In genomic region chr17:6054372-6054771, GRCh38 we compare ENCODE assay signal across 28 cellular contexts. TPM values are rescaled to one million over a fixed set of nuclear protein-coding genes. Genes with fewer than 3 reads are reported as not detected.
"Had no signal": no experiment of that assay in that cellular context is flagged by ENCODE, and none has a peak within 500 bp of the region (broad histone marks: within the 10 kb centered on the region; RNA-seq: fewer than 3 reads in every experiment).

No MANE protein-coding gene starts in this region.

- ATAC-seq: activated CD4-positive, CD25-positive, alpha-beta regulatory T cell treated with anti-CD3 and anti-CD28 coated beads, Interleukin-2, amount 50 U/mL, for 24 hours; activated CD8-positive, alpha-beta T cell treated with anti-CD3 and anti-CD28 coated beads for 36 hours; activated naive CD4-positive, alpha-beta T cell treated with anti-CD3 and anti-CD28 coated beads, Interleukin-2, amount 50 U/mL, for 72 hours; activated T-cell treated with anti-CD3 and anti-CD28 coated beads, Interleukin-2, amount 50 U/mL, for 4 hours; activated T-helper 17 cell treated with anti-CD3 and anti-CD28 coated beads, Interleukin-2, amount 50 U/mL, for 72 hours; gastroesophageal sphincter; T-helper 17 cell had no signal

- H3K4me3 ChIP-seq: ascending aorta, breast epithelium, cardiac muscle cell, colonic mucosa, esophagus squamous epithelium, gastroesophageal sphincter had no signal

- DNase-seq: activated B cell treated with CpG ODN at 0.5 μM for 24 hours; activated CD4-positive, alpha-beta T cell treated with anti-CD3 and anti-CD28 coated beads for 48 hours; activated CD4-positive, alpha-beta T cell treated with anti-CD3 and anti-CD28 coated beads, Interleukin-2, amount 50 U/mL, for 1 hour; activated CD4-positive, alpha-beta T cell treated with anti-CD3 and anti-CD28 coated beads, Interleukin-2, amount 50 U/mL, for 48 hours; activated CD8-positive, alpha-beta memory T cell treated with anti-CD3 and anti-CD28 coated beads for 24 hours; activated CD8-positive, alpha-beta T cell treated with anti-CD3 and anti-CD28 coated beads for 36 hours; activated gamma-delta T cell; activated naive CD4-positive, alpha-beta T cell; activated naive CD4-positive, alpha-beta T cell treated with anti-CD3 and anti-CD28 coated beads, Interleukin-2, amount 10 ng/mL, durations not matched to agents 7 days and 5 days; activated naive CD8-positive, alpha-beta T cell treated with anti-CD3 and anti-CD28 coated beads, Interleukin-2, amount 10 ng/mL, durations not matched to agents 7 days and 5 days; activated T-cell treated with anti-CD3 and anti-CD28 coated beads, Interleukin-2, amount 50 U/mL, for 4 hours; central memory CD4-positive, alpha-beta T cell; cerebellar nuclear complex; colonic mucosa; effector CD8-positive, alpha-beta T cell; esophagus squamous epithelium; foreskin melanocyte; T-helper 1 cell; T-helper 17 cell; T1000; WERI-Rb-1 had no signal

RNA-seq across cellular contexts. Expression of gene WSCD1, which starts 15.8 kb away (rescaled TPM):
- total RNA-seq: activated B cell treated with CpG ODN at 0.5 μM for 24 hours; activated naive CD8-positive, alpha-beta T cell treated with anti-CD3 and anti-CD28 coated beads, Interleukin-2, amount 10 ng/mL, durations not matched to agents 7 days and 5 days; activated T-helper 17 cell treated with anti-CD3 and anti-CD28 coated beads, Interleukin-2, amount 50 U/mL, for 72 hours had no signal
